Comparison of ENCODE assay signal across 25 cellular contexts in the genomic region with DNA sequence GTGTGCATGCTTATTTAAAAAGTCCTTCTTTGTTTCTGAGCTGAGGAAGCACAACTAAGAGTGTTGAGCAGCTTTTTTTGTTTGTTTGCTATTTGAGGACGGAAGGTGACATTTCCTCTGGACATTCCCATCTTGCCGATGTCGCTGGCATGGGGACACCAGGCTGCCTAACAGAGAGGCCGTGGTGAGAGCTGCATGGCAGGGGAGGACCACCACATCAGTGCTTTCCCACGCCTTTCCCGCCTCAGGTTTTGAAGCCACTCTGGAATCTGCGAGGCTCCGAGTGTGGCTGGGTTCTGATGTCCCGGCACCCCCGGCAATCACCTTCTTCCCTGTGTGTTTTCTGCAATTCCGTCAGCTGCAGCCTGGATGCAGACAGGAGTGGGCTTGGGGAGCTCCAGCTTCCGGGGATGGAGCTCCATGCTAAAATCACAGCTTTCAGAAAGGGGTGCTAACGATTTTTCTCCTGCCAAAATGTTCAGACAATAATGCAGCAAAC.
"Had no signal": no experiment of that assay in that cellular context is flagged by ENCODE, and none has a peak within 500 bp of the region (broad histone marks: within the 10 kb centered on the region; RNA-seq: fewer than 3 reads in every experiment).

No MANE protein-coding gene starts in this region.

- H3K36me3 ChIP-seq: esophagus muscularis mucosa, gastrocnemius medialis, heart right ventricle, right lobe of liver, tibial artery, upper lobe of right lung, vagina had no signal

- DNase-seq: effector memory CD4-positive, alpha-beta T cell; gastrocnemius medialis; heart right ventricle; hypothalamus; left colon; left ventricle myocardium superior; mesenchymal stem cell; midbrain; naive B cell; nucleus accumbens; psoas muscle; retina; right lobe of liver; stimulated activated CD4-positive, alpha-beta T cell treated with anti-CD3 and anti-CD28 coated beads, Interleukin-15, amount 100 ng/mL, for 24 hours; stimulated activated CD4-positive, alpha-beta T cell treated with anti-CD3 and anti-CD28 coated beads, Interleukin-1b, Interleukin-23, amount 100 ng/mL, for 48 hours; stimulated activated CD4-positive, alpha-beta T cell treated with anti-CD3 and anti-CD28 coated beads, Interleukin-4, amount 100 ng/mL, for 24 hours; upper lobe of right lung had no signal

- H3K27ac ChIP-seq: epithelial cell of prostate, esophagus muscularis mucosa, gastrocnemius medialis, heart right ventricle, parathyroid adenoma, psoas muscle, right lobe of liver, tibial artery, upper lobe of right lung, vagina had no signal

- H3K27ac Mint-ChIP-seq: naive B cell; stimulated activated memory B cell treated with anti-CD40 and anti-IgM and Interleukin-4, amounts not matched to agents 10 μg/mL and 1 μg/mL and 100 μg/mL, for 72 hours; stimulated activated naive CD8-positive, alpha-beta T cell treated with anti-CD3 and anti-CD28 coated beads, Interleukin-15, Interleukin-2, amounts not matched to agents 100 ng/mL and 50 ng/mL, for 24 hours had no signal

- H3K4me1 Mint-ChIP-seq: naive B cell; stimulated activated memory B cell treated with anti-CD40 and anti-IgM and Interleukin-4, amounts not matched to agents 10 μg/mL and 1 μg/mL and 100 μg/mL, for 72 hours had no signal

- H3K79me2 ChIP-seq: parathyroid adenoma had no signal

- H2AFZ ChIP-seq: parathyroid adenoma had no signal

- H3K9me3 Mint-ChIP-seq: stimulated activated naive CD8-positive, alpha-beta T cell treated with anti-CD3 and anti-CD28 coated beads, Interleukin-15, Interleukin-2, amounts not matched to agents 100 ng/mL and 50 ng/mL, for 24 hours had no signal

- H3K36me3 Mint-ChIP-seq: naive B cell; stimulated activated memory B cell treated with anti-CD40 and anti-IgM and Interleukin-4, amounts not matched to agents 10 μg/mL and 1 μg/mL and 100 μg/mL, for 72 hours had no signal

- H3K9ac ChIP-seq: parathyroid adenoma had no signal

- H3K9me3 ChIP-seq: gastrocnemius medialis, psoas muscle, right lobe of liver, tibial artery, upper lobe of right lung, vagina had no signal

- H3K27me3 ChIP-seq: gastrocnemius medialis, right lobe of liver, tibial artery, upper lobe of right lung, vagina had no signal

- H3K4me3 ChIP-seq: esophagus muscularis mucosa, gastrocnemius medialis, heart right ventricle, lung, psoas muscle, right lobe of liver, tibial artery, upper lobe of right lung, vagina had no signal

- ATAC-seq: gastrocnemius medialis; heart right ventricle; left colon; left ventricle myocardium superior; psoas muscle; stimulated activated memory B cell treated with anti-CD40 and anti-IgM and Interleukin-4, amounts not matched to agents 10 μg/mL and 1 μg/mL and 100 μg/mL, for 72 hours; upper lobe of right lung had no signal

- H3K4me1 ChIP-seq: esophagus muscularis mucosa, gastrocnemius medialis, heart right ventricle, parathyroid adenoma, psoas muscle, right lobe of liver, tibial artery, upper lobe of right lung, vagina had no signal

- H3K4me3 Mint-ChIP-seq: naive B cell; stimulated activated memory B cell treated with anti-CD40 and anti-IgM and Interleukin-4, amounts not matched to agents 10 μg/mL and 1 μg/mL and 100 μg/mL, for 72 hours; stimulated activated naive CD8-positive, alpha-beta T cell treated with anti-CD3 and anti-CD28 coated beads, Interleukin-15, Interleukin-2, amounts not matched to agents 100 ng/mL and 50 ng/mL, for 24 hours had no signal
